ENCODE assay signal across 9 cellular contexts in genomic region chr12:15527201-15527782, GRCh38.
DNase-seq lines count a peak whose midpoint lies in the region; ATAC-seq and TF ChIP-seq lines count a peak whose summit lies in the region.
"Had no signal": no experiment of that assay in that cellular context is flagged by ENCODE, and none has a peak within 500 bp of the region (broad histone marks: within the 10 kb centered on the region; RNA-seq: fewer than 3 reads in every experiment).

No MANE protein-coding gene starts in this region.

- H3K4me1 Mint-ChIP-seq in activated CD4-positive, alpha-beta T cell treated with anti-CD3 and anti-CD28 coated beads for 36 hours: peaks cover 4% of the 10 kb centered on the region
- peaks cover 7% of the 10 kb centered on the region for H3K4me1 Mint-ChIP-seq in activated CD4-positive, alpha-beta T cell treated with anti-CD3 and anti-CD28 coated beads, Interleukin-2, amount 10 ng/mL, durations not matched to agents 24 days and 14 days
- peaks cover 3% of the 10 kb centered on the region for H3K4me1 Mint-ChIP-seq in activated naive CD8-positive, alpha-beta T cell treated with anti-CD3 and anti-CD28 coated beads for 36 hours

- CTCF ChIA-PET in activated CD4-positive, alpha-beta T cell treated with anti-CD3 and anti-CD28 coated beads for 36 hours (lab: Charles Lee): interaction anchor here (1.5 to 11.8 kb wide), 2 partner anchors 56 to 251 kb away, joined by 3 to 345 read pairs; no protein-coding TSS in a partner anchor

- 60 to 75% methylated on average over 2 to 5 of the region's 5 CpGs for WGBS in transverse colon (ENCODE audit: low coverage in 1 of 2), 2 donors

- intact Hi-C loops in activated CD4-positive, alpha-beta T cell treated with anti-CD3 and anti-CD28 coated beads for 36 hours (cut with DNase I, micrococcal nuclease): loop anchor here in 1 of 2 experiments (10.0 kb wide), 2 partner anchors 682 to 802 kb away; partner anchors contain the start of gene ART4
- intact Hi-C loops in activated CD4-positive, alpha-beta T cell treated with anti-CD3 and anti-CD28 coated beads, Interleukin-2, amount 10 ng/mL, durations not matched to agents 24 days and 14 days (cut with micrococcal nuclease): no loop called here
- intact Hi-C loops in cardiac septum (cut with DNase I): no loop called here
- intact Hi-C loops in transverse colon (cut with DNase I; ENCODE audit: low total_unique reads): loop anchor here (10.0 kb wide), 1 partner anchor 252 kb away; no protein-coding TSS in a partner anchor

- H3K36me3 ChIP-seq in transverse colon: no peaks in the 10 kb centered on the region

- no peaks in the 10 kb centered on the region for H3K36me3 Mint-ChIP-seq in activated CD4-positive, alpha-beta T cell treated with anti-CD3 and anti-CD28 coated beads for 36 hours (ENCODE audit: low read depth)
- H3K36me3 Mint-ChIP-seq in activated CD4-positive, alpha-beta T cell treated with anti-CD3 and anti-CD28 coated beads, Interleukin-2, amount 10 ng/mL, durations not matched to agents 24 days and 14 days (ENCODE audit: low read depth): no peaks in the 10 kb centered on the region
- H3K36me3 Mint-ChIP-seq in activated naive CD8-positive, alpha-beta T cell treated with anti-CD3 and anti-CD28 coated beads for 36 hours: peaks cover 5% of the 10 kb centered on the region

- peaks cover 0 to 1% (median 0%) of the 10 kb centered on the region in 4 donors for H3K4me1 ChIP-seq in transverse colon

- POLR2A ChIA-PET in activated CD4-positive, alpha-beta T cell treated with anti-CD3 and anti-CD28 coated beads for 36 hours (lab: Charles Lee): no interaction called here

- H3K9me3 Mint-ChIP-seq in activated CD4-positive, alpha-beta T cell treated with anti-CD3 and anti-CD28 coated beads for 36 hours (ENCODE audit: low read depth): peaks cover 2% of the 10 kb centered on the region
- no peaks in the 10 kb centered on the region for H3K9me3 Mint-ChIP-seq in activated CD4-positive, alpha-beta T cell treated with anti-CD3 and anti-CD28 coated beads, Interleukin-2, amount 10 ng/mL, durations not matched to agents 24 days and 14 days
- H3K9me3 Mint-ChIP-seq in activated naive CD8-positive, alpha-beta T cell treated with anti-CD3 and anti-CD28 coated beads for 36 hours: peaks cover 9% of the 10 kb centered on the region

- peaks cover 0 to 8% of the 10 kb centered on the region in 2 donors for H3K9me3 ChIP-seq in transverse colon

- H3K27ac Mint-ChIP-seq in activated CD4-positive, alpha-beta T cell treated with anti-CD3 and anti-CD28 coated beads for 36 hours: no peak overlapping the region
- H3K27ac Mint-ChIP-seq in activated CD4-positive, alpha-beta T cell treated with anti-CD3 and anti-CD28 coated beads, Interleukin-2, amount 10 ng/mL, durations not matched to agents 24 days and 14 days: no peak overlapping the region
- no peak overlapping the region for H3K27ac Mint-ChIP-seq in activated naive CD8-positive, alpha-beta T cell treated with anti-CD3 and anti-CD28 coated beads for 36 hours

- TF ChIP-seq POLR2A in transverse colon (IDR thresholded peaks at IDR 0.05): no peak

- DNase-seq in activated CD4-positive, alpha-beta T cell treated with anti-CD3 and anti-CD28 coated beads for 36 hours: peak; percentile 39
- DNase-seq in activated CD4-positive, alpha-beta T cell treated with anti-CD3 and anti-CD28 coated beads, Interleukin-2, amount 10 ng/mL, durations not matched to agents 24 days and 14 days: no peak
- DNase-seq in RKO (ENCODE audit: low spot score): peak; percentile 35
- DNase-seq in cardiac septum (ENCODE audit: low spot score): peak; percentile 74
- DNase-seq in transverse colon: peak; percentile 36
- DNase-seq in stimulated activated naive CD8-positive, alpha-beta T cell treated with anti-CD3 and anti-CD28 coated beads, Interleukin-15, Interleukin-2, amounts not matched to agents 100 U/mL and 50 U/mL, for 24 hours: no peak
- DNase-seq in activated CD8-positive, alpha-beta memory T cell treated with anti-CD3 and anti-CD28 coated beads, Interleukin-2, amount 50 U/mL, for 4 hours: no peak
- no peak for DNase-seq in activated naive CD8-positive, alpha-beta T cell treated with anti-CD3 and anti-CD28 coated beads for 36 hours
- DNase-seq: effector CD4-positive, alpha-beta T cell had no signal

- ATAC-seq in activated CD4-positive, alpha-beta T cell treated with anti-CD3 and anti-CD28 coated beads for 36 hours: no peak
- no peak for ATAC-seq in stimulated activated naive CD8-positive, alpha-beta T cell treated with anti-CD3 and anti-CD28 coated beads, Interleukin-15, Interleukin-2, amounts not matched to agents 100 U/mL and 50 U/mL, for 24 hours

- no peak for TF ChIP-seq EP300 in transverse colon (IDR thresholded peaks at IDR 0.05; ENCODE audit: low read depth)

- in situ Hi-C loops in transverse colon (cut with MboI; ENCODE audit: low pct_ligation_motif_present in 1 of 4, low pct_unique_long_range_greater_than_20kb in 1 of 4, low sequenced_read_pairs in 3 of 4): loop anchor here (10.0 kb wide), 2 partner anchors 242 to 252 kb away; no protein-coding TSS in a partner anchor

- peaks cover 3% of the 10 kb centered on the region for H3K27me3 Mint-ChIP-seq in activated CD4-positive, alpha-beta T cell treated with anti-CD3 and anti-CD28 coated beads for 36 hours
- H3K27me3 Mint-ChIP-seq in activated CD4-positive, alpha-beta T cell treated with anti-CD3 and anti-CD28 coated beads, Interleukin-2, amount 10 ng/mL, durations not matched to agents 24 days and 14 days: peaks cover 30% of the 10 kb centered on the region
- H3K27me3 Mint-ChIP-seq in activated naive CD8-positive, alpha-beta T cell treated with anti-CD3 and anti-CD28 coated beads for 36 hours: no peaks in the 10 kb centered on the region

- H3K4me3 Mint-ChIP-seq in activated CD4-positive, alpha-beta T cell treated with anti-CD3 and anti-CD28 coated beads for 36 hours: no peak overlapping the region
- H3K4me3 Mint-ChIP-seq in activated CD4-positive, alpha-beta T cell treated with anti-CD3 and anti-CD28 coated beads, Interleukin-2, amount 10 ng/mL, durations not matched to agents 24 days and 14 days: no peak overlapping the region
- no peak overlapping the region for H3K4me3 Mint-ChIP-seq in activated naive CD8-positive, alpha-beta T cell treated with anti-CD3 and anti-CD28 coated beads for 36 hours

- H3K4me3 ChIP-seq in transverse colon: no peak overlapping the region

- TF ChIP-seq CTCF in transverse colon (IDR thresholded peaks at IDR 0.05): peak in 1 of 5 experiments; percentile 14

- H3K27ac ChIP-seq in transverse colon: no peak overlapping the region

- H3K27me3 ChIP-seq in transverse colon: peaks cover 4% of the 10 kb centered on the region

Comparison
In these comparisons a context has a peak if more than half of its experiments do, and no peak if none do; other contexts are left out.
1. DNase-seq: peak in activated CD4-positive, alpha-beta T cell treated with anti-CD3 and anti-CD28 coated beads for 36 hours (single experiment), RKO (single experiment), cardiac septum (single experiment) and transverse colon (single experiment); none in activated CD4-positive, alpha-beta T cell treated with anti-CD3 and anti-CD28 coated beads, Interleukin-2, amount 10 ng/mL, durations not matched to agents 24 days and 14 days (single experiment), stimulated activated naive CD8-positive, alpha-beta T cell treated with anti-CD3 and anti-CD28 coated beads, Interleukin-15, Interleukin-2, amounts not matched to agents 100 U/mL and 50 U/mL, for 24 hours (single experiment), activated CD8-positive, alpha-beta memory T cell treated with anti-CD3 and anti-CD28 coated beads, Interleukin-2, amount 50 U/mL, for 4 hours (single experiment) and activated naive CD8-positive, alpha-beta T cell treated with anti-CD3 and anti-CD28 coated beads for 36 hours (single experiment).